ENCODE assay signal across 10 cellular contexts in genomic region chr18:23884712-23885375, GRCh38.
DNase-seq lines count a peak whose midpoint lies in the region; ATAC-seq, FAIRE-seq and TF ChIP-seq lines count a peak whose summit lies in the region.
"Had no signal": no experiment of that assay in that cellular context is flagged by ENCODE, and none has a peak within 500 bp of the region (broad histone marks: within the 10 kb centered on the region; RNA-seq: fewer than 3 reads in every experiment).

No MANE protein-coding gene starts in this region.

- POLR2A ChIA-PET in T-cell (lab: Charles Lee): no interaction called here

- peak in 2 of 3 experiments; percentile 83 to 88 for DNase-seq in NCI-H1417 (lab: John Stamatoyannopoulos, UW)
- DNase-seq in T-cell: peak in 5 of 34 experiments; percentile 9 to 33 (median 16)
- DNase-seq in kidney: peak; percentile 88
- DNase-seq in NCI-H524 (lab: John Stamatoyannopoulos, UW): no peak
- no peak for DNase-seq in dermis blood vessel endothelial cell
- no peak for DNase-seq in NCI-H82 treated with DMSO at 0.1 percent for 48 hours (lab: John Stamatoyannopoulos, UW; ENCODE audit: unreplicated experiment)
- DNase-seq: activated CD4-positive, alpha-beta T cell treated with anti-CD3 and anti-CD28 coated beads for 48 hours; adrenal gland had no signal

- H3K27ac ChIP-seq in kidney (ENCODE audit: low read depth in 2 of 2, low read length in 2 of 2) (no peak overlapping the region), subcutaneous abdominal adipose tissue (ENCODE audit: low read depth, low read length) (peak overlapping the region; percentile 11)

- no peaks in the 10 kb centered on the region for H3K27me3 ChIP-seq in subcutaneous abdominal adipose tissue (ENCODE audit: control insufficient read depth in 5 of 5, insufficient read depth in 4 of 5, low read length in 5 of 5)

- H3K4me3 Mint-ChIP-seq in T-cell: peak overlapping the region in 1 of 3 donors; percentile 48

- H3K4me3 ChIP-seq in kidney (ENCODE audit: low read length in 2 of 2) (no peak overlapping the region), subcutaneous abdominal adipose tissue (ENCODE audit: low read depth in 1 of 5, low read length in 5 of 5) (no peak overlapping the region)
- H3K4me3 ChIP-seq: adrenal gland had no signal

- FAIRE-seq in kidney (lab: Jason Lieb, UNC): no peak

- H3K4me1 Mint-ChIP-seq in T-cell: peaks cover 20 to 32% (median 29%) of the 10 kb centered on the region in 3 donors

- peaks cover 0 to 6% of the 10 kb centered on the region in 2 donors for H3K9me3 ChIP-seq in kidney (ENCODE audit: control insufficient read depth in 1 of 2, low read length in 2 of 2)
- H3K9me3 ChIP-seq in subcutaneous abdominal adipose tissue (ENCODE audit: control insufficient read depth in 5 of 5, low read length in 5 of 5): no peaks in the 10 kb centered on the region
- H3K9me3 ChIP-seq: adrenal gland had no signal

- intact Hi-C loops in kidney (cut with DNase I): no loop called here

- H3K36me3 Mint-ChIP-seq in T-cell: no peaks in the 10 kb centered on the region

- H3K27me3 Mint-ChIP-seq in T-cell: no peaks in the 10 kb centered on the region

- H3K36me3 ChIP-seq in kidney (ENCODE audit: control insufficient read depth in 1 of 2, insufficient read depth in 2 of 2, low read length in 2 of 2): no peaks in the 10 kb centered on the region
- peaks cover 0 to 5% (median 0%) of the 10 kb centered on the region in 5 donors for H3K36me3 ChIP-seq in subcutaneous abdominal adipose tissue (ENCODE audit: control insufficient read depth in 5 of 5, insufficient read depth in 5 of 5, low read length in 5 of 5)
- H3K36me3 ChIP-seq: adrenal gland had no signal

- no peak overlapping the region for H3K27ac Mint-ChIP-seq in T-cell

- ATAC-seq in T-cell (replicated peaks in 1 of 4): peak in 3 of 4 experiments; percentile 37 to 70 (median 49)
- ATAC-seq in GM21381 (IDR thresholded peaks at IDR 0.05; ENCODE audit: unreplicated experiment): no peak

- no peak overlapping the region for H3K9ac ChIP-seq in kidney (ENCODE audit: low read length in 2 of 2)
- no peak overlapping the region for H3K9ac ChIP-seq in subcutaneous abdominal adipose tissue (ENCODE audit: low read length in 5 of 5)

- no peaks in the 10 kb centered on the region for H3K9me3 Mint-ChIP-seq in T-cell

- no peak for TF ChIP-seq CTCF in kidney (IDR thresholded peaks at IDR 0.05; ENCODE audit: borderline replicate concordance, extremely low read depth, insufficient read depth)

- H3K4me1 ChIP-seq in kidney (ENCODE audit: control insufficient read depth in 1 of 2, insufficient read depth in 1 of 2, low read depth in 1 of 2, low read length in 2 of 2) (peaks cover 0 to 2% of the 10 kb centered on the region in 2 donors), subcutaneous abdominal adipose tissue (ENCODE audit: control insufficient read depth in 5 of 5, insufficient read depth in 5 of 5, low read length in 5 of 5) (peaks cover 0 to 23% (median 9%) of the 10 kb centered on the region in 5 donors)

- CTCF ChIA-PET in T-cell (lab: Charles Lee): interaction anchor here in 1 of 2 donors (1.6 kb wide), 1 partner anchor 13 kb away, joined by 4 read pairs; no protein-coding TSS in a partner anchor

Comparison
In these comparisons a context has a peak if more than half of its experiments do, and no peak if none do; other contexts are left out.
1. DNase-seq: peak in NCI-H1417 (2 of 3) and kidney (single experiment); none in NCI-H524 (0 of 2), dermis blood vessel endothelial cell (single experiment) and NCI-H82 treated with DMSO at 0.1 percent for 48 hours (single experiment).